In genomic region chr14:24678801-24679247, GRCh38 we compare ENCODE assay signal across 1 cellular context.
TF ChIP-seq lines count a peak whose summit lies in the region.

No MANE protein-coding gene starts in this region.

TF ChIP-seq in HCT116, 20 proteins besides CTCF, POLR2A, EP300 and RAD21 (continued from another document):
- TF ChIP-seq SRF (IDR thresholded peaks at IDR 0.05; ENCODE audit: low read depth) = no peak
- no peak for TF ChIP-seq CBX3 (IDR thresholded peaks at IDR 0.05; ENCODE audit: low read depth)
- TF ChIP-seq EZH2phosphoT487 (IDR thresholded peaks at IDR 0.05; ENCODE audit: borderline replicate concordance) = no peak
- TF ChIP-seq CEBPB (IDR thresholded peaks at IDR 0.05; ENCODE audit: low read depth) = no peak
- TF ChIP-seq ATF3 (IDR thresholded peaks at IDR 0.05) = no peak
- no peak for TF ChIP-seq TCF7L2 (IDR thresholded peaks at IDR 0.05; ENCODE audit: borderline replicate concordance, extremely low read depth, insufficient read depth, insufficient read length)
- TF ChIP-seq FOSL1 (IDR thresholded peaks at IDR 0.05; ENCODE audit: low read depth) = no peak
- TF ChIP-seq EGR1 (IDR thresholded peaks at IDR 0.05; ENCODE audit: low read depth) = no peak
